In genomic region chr9:10000669-10001068, GRCh38 we compare ENCODE assay signal across 27 cellular contexts.
"Had no signal": no experiment of that assay in that cellular context is flagged by ENCODE, and none has a peak within 500 bp of the region (broad histone marks: within the 10 kb centered on the region; RNA-seq: fewer than 3 reads in every experiment).

No MANE protein-coding gene starts in this region.

- H3K27me3 ChIP-seq: colonic mucosa, esophagus muscularis mucosa, foreskin keratinocyte, heart right ventricle, ovary, sigmoid colon, stomach, tibial artery had no signal

- H3K9me3 ChIP-seq: colonic mucosa, esophagus muscularis mucosa, ovary, psoas muscle, sigmoid colon, stomach, tibial artery had no signal

- H3K4me1 ChIP-seq: colonic mucosa, esophagus muscularis mucosa, foreskin keratinocyte, psoas muscle, tibial artery had no signal

- H3K4me3 ChIP-seq: colonic mucosa, esophagus muscularis mucosa, heart right ventricle, ovary, psoas muscle, sigmoid colon, stomach, tibial artery had no signal

- H3K27me3 Mint-ChIP-seq: dendritic cell treated with granulocyte-macrophage colony-stimulating factor and Interleukin-4, amounts not matched to agents 40 ng/mL and 50 ng/mL, for 4 days; naive thymus-derived CD8-positive, alpha-beta T cell; type B pancreatic cell had no signal

- H3K27ac ChIP-seq: colonic mucosa, esophagus muscularis mucosa, foreskin keratinocyte, heart right ventricle, ovary, psoas muscle, sigmoid colon, stomach, tibial artery had no signal

- H3K36me3 Mint-ChIP-seq: naive thymus-derived CD8-positive, alpha-beta T cell; stimulated activated effector memory CD8-positive, alpha-beta T cell treated with anti-CD3 and anti-CD28 coated beads, Interleukin-12 subunit alpha, Interleukin-12 subunit beta, amount 100 ng/mL, for 72 hours; type B pancreatic cell had no signal

- DNase-seq: colonic mucosa; effector CD8-positive, alpha-beta T cell; foreskin keratinocyte; glutamatergic neuron; heart right ventricle; hippocampal formation; kidney; mesenchymal stem cell; midbrain; naive thymus-derived CD8-positive, alpha-beta T cell; nephron progenitor cell; occipital lobe; ovary; posterior cingulate gyrus; psoas muscle; right cardiac atrium; sigmoid colon; stimulated activated CD4-positive, alpha-beta T cell treated with anti-CD3 and anti-CD28 coated beads, Interleukin-2, amount 100 ng/mL, for 24 hours; stimulated activated CD4-positive, alpha-beta T cell treated with anti-CD3 and anti-CD28 coated beads, Interleukin-4, amount 100 ng/mL, for 24 hours; stimulated activated naive CD4-positive, alpha-beta T cell treated with Interleukin-2 at 50 U/mL for 16 hours; stomach; tibial artery had no signal

- H3K9me3 Mint-ChIP-seq: dendritic cell treated with granulocyte-macrophage colony-stimulating factor and Interleukin-4, amounts not matched to agents 40 ng/mL and 50 ng/mL, for 4 days; type B pancreatic cell had no signal

- H3K4me3 Mint-ChIP-seq: dendritic cell treated with granulocyte-macrophage colony-stimulating factor and Interleukin-4, amounts not matched to agents 40 ng/mL and 50 ng/mL, for 4 days; naive thymus-derived CD8-positive, alpha-beta T cell; nephron progenitor cell; stimulated activated effector memory CD8-positive, alpha-beta T cell treated with anti-CD3 and anti-CD28 coated beads, Interleukin-12 subunit alpha, Interleukin-12 subunit beta, amount 100 ng/mL, for 72 hours; type B pancreatic cell had no signal

- H3K27ac Mint-ChIP-seq: dendritic cell treated with granulocyte-macrophage colony-stimulating factor and Interleukin-4, amounts not matched to agents 40 ng/mL and 50 ng/mL, for 4 days; naive thymus-derived CD8-positive, alpha-beta T cell; nephron progenitor cell; stimulated activated effector memory CD8-positive, alpha-beta T cell treated with anti-CD3 and anti-CD28 coated beads, Interleukin-12 subunit alpha, Interleukin-12 subunit beta, amount 100 ng/mL, for 72 hours; type B pancreatic cell had no signal

- ATAC-seq: foreskin keratinocyte; heart right ventricle; left lobe of liver; naive thymus-derived CD8-positive, alpha-beta T cell; psoas muscle; right cardiac atrium; stimulated activated effector memory CD8-positive, alpha-beta T cell treated with anti-CD3 and anti-CD28 coated beads, Interleukin-12 subunit alpha, Interleukin-12 subunit beta, amount 100 ng/mL, for 72 hours had no signal

- H3K4me1 Mint-ChIP-seq: stimulated activated effector memory CD8-positive, alpha-beta T cell treated with anti-CD3 and anti-CD28 coated beads, Interleukin-12 subunit alpha, Interleukin-12 subunit beta, amount 100 ng/mL, for 72 hours had no signal

- H3K36me3 ChIP-seq: colonic mucosa, esophagus muscularis mucosa, heart right ventricle, ovary, sigmoid colon, stomach, tibial artery had no signal
